Comparison of ENCODE assay signal across 8 cellular contexts in genomic region chr16:58198022-58198683, GRCh38. TPM values are rescaled to one million over a fixed set of nuclear protein-coding genes. Genes with fewer than 3 reads are reported as not detected.
A peak's percentile ranks its signal among the peaks of the same experiment; 100 is the strongest.
DNase-seq lines count a peak whose midpoint lies in the region; ATAC-seq and TF ChIP-seq lines count a peak whose summit lies in the region.

TSS of gene CSNK2A2 (minus strand) at chr16:58198106. CDS start at chr16:58197736, 370 bp downstream.

- H2AK5ac ChIP-seq in IMR-90 (ENCODE audit: low read depth, low read length) = no peak within 1 kb of the TSS
- H2AK5ac ChIP-seq in neuronal stem cell (ENCODE audit: low read depth, low read length) = peak within 1 kb of the TSS; percentile 42

- H3K27ac ChIP-seq in IMR-90 (ENCODE audit: insufficient read depth, low read length) (peak within 1 kb of the TSS; percentile 48), SJCRH30 (peak within 1 kb of the TSS; percentile 20; the same call in 1 of the 2 replicates), foreskin keratinocyte (peak within 1 kb of the TSS; percentile 33), neuronal stem cell (replicated peaks; ENCODE audit: low read length) (no peak within 1 kb of the TSS), subcutaneous abdominal adipose tissue (ENCODE audit: low read depth, low read length) (peak within 1 kb of the TSS; percentile 31)

- DNase-seq in DMS153 (lab: John Stamatoyannopoulos, UW) (peak; percentile 3), IMR-90 (peak; percentile 56), SJCRH30 (peak; percentile 73 to 87), foreskin keratinocyte (peak in 1 of 2 donors; percentile 17), neuronal stem cell (ENCODE audit: low spot score) (peak; percentile 48)
- DNase-seq in activated gamma-delta T cell treated with anti-CD3 and anti-CD28 coated beads, Interleukin-2, amount 50 U/mL, for 16 hours (ENCODE audit: low read depth) = peak; percentile 52

- peak within 1 kb of the TSS; percentile 94 for H2AFZ ChIP-seq in IMR-90 (replicated peaks; ENCODE audit: low read length, poor library complexity)
- H2AFZ ChIP-seq in neuronal stem cell (ENCODE audit: low read length) = peak within 1 kb of the TSS; percentile 98

- H3K9me1 ChIP-seq in IMR-90 (ENCODE audit: insufficient read depth, low read length) = peaks cover 6% of the 10 kb centered on the region; the same call in 1 of the 2 replicates

- H2BK15ac ChIP-seq in IMR-90 (ENCODE audit: low read depth, low read length) (peak within 1 kb of the TSS; percentile 46; the same call in 1 of the 3 replicates), neuronal stem cell (ENCODE audit: low read length) (no peak within 1 kb of the TSS)

- H4K91ac ChIP-seq in IMR-90 (ENCODE audit: insufficient read depth, low read depth, low read length) (no peak within 1 kb of the TSS), neuronal stem cell (ENCODE audit: low read depth, low read length, poor library complexity) (no peak within 1 kb of the TSS)

- peaks cover 13 to 21% of the 10 kb centered on the region in 2 experiments for H3K79me1 ChIP-seq in IMR-90 (ENCODE audit: low read depth in 1 of 2, low read length in 2 of 2)
- peaks cover 4% of the 10 kb centered on the region for H3K79me1 ChIP-seq in neuronal stem cell (ENCODE audit: low read depth, low read length)

- 9% methylated on average over 7 of the region's 52 CpGs; no CpG with 5 or more reads in 1 of the 2 experiments for WGBS in IMR-90 (ENCODE audit: extremely low coverage in 2 of 2, insufficient read length in 1 of 2), 2 experiments
- WGBS in neuronal stem cell (ENCODE audit: extremely low coverage in 2 of 2, insufficient read length in 2 of 2, insufficient replicate concordance in 1 of 2), 2 donors = no CpG with 5 or more reads among the region's 52 CpGs

- H3K4me1 ChIP-seq in IMR-90 (ENCODE audit: control insufficient read depth, insufficient read depth, low read length) = peaks cover 4% of the 10 kb centered on the region
- H3K4me1 ChIP-seq in SJCRH30 = peaks cover 8% of the 10 kb centered on the region
- peaks cover 6% of the 10 kb centered on the region for H3K4me1 ChIP-seq in foreskin keratinocyte
- peaks cover 6 to 7% of the 10 kb centered on the region in 2 donors for H3K4me1 ChIP-seq in neuronal stem cell (ENCODE audit: control insufficient read depth in 2 of 2, insufficient read depth in 1 of 2, low read depth in 1 of 2, low read length in 2 of 2)
- H3K4me1 ChIP-seq in subcutaneous abdominal adipose tissue (ENCODE audit: control insufficient read depth in 5 of 5, insufficient read depth in 5 of 5, low read length in 5 of 5) = peaks cover 5 to 20% (median 17%) of the 10 kb centered on the region in 5 donors

- TF ChIP-seq CTCF in IMR-90 (conservative IDR thresholded peaks at IDR 0.05; ENCODE audit: low read depth, low read length) (peak; percentile 64), foreskin keratinocyte (conservative IDR thresholded peaks at IDR 0.05) (peak; percentile 63)

- H3K4ac ChIP-seq in IMR-90 (ENCODE audit: low read depth, low read length) (0 out of 2 replicates have a peak within 1 kb of the TSS, but pooled peaks have one; percentile 16), neuronal stem cell (ENCODE audit: low read length) (no peak within 1 kb of the TSS)

- H3K9me3 ChIP-seq in IMR-90 (ENCODE audit: control insufficient read depth, insufficient read depth, low read length) = no peaks in the 10 kb centered on the region
- no peaks in the 10 kb centered on the region for H3K9me3 ChIP-seq in SJCRH30 (replicated peaks)
- no peaks in the 10 kb centered on the region for H3K9me3 ChIP-seq in neuronal stem cell (replicated peaks in 1 of 2; ENCODE audit: control insufficient read depth in 2 of 2, insufficient read depth in 1 of 2, low read depth in 1 of 2, low read length in 2 of 2)
- H3K9me3 ChIP-seq in subcutaneous abdominal adipose tissue (ENCODE audit: control insufficient read depth in 5 of 5, low read length in 5 of 5) = no peaks in the 10 kb centered on the region

- in situ Hi-C loops in IMR-90 (cut with MboI; ENCODE audit: low sequenced_read_pairs) = no loop called here

- H3K4me3 ChIP-seq in IMR-90 (ENCODE audit: insufficient read depth, low read depth, low read length) (peak within 1 kb of the TSS; percentile 82), SJCRH30 (peak within 1 kb of the TSS; percentile 85), neuronal stem cell (ENCODE audit: low read length in 2 of 2) (peak within 1 kb of the TSS; percentile 61 to 84), subcutaneous abdominal adipose tissue (ENCODE audit: low read depth in 1 of 5, low read length in 5 of 5) (peak within 1 kb of the TSS; percentile 76 to 94 (median 83))

- dilution Hi-C loops in IMR-90 (cut with HindIII; ENCODE audit: low sequenced_read_pairs, unreplicated experiment) = no loop called here

- no peak within 1 kb of the TSS for H2BK20ac ChIP-seq in IMR-90 (ENCODE audit: low read depth, low read length)

- H2BK12ac ChIP-seq in neuronal stem cell (ENCODE audit: low read length) = no peak within 1 kb of the TSS

- ATAC-seq in GM21526 (IDR thresholded peaks at IDR 0.05; ENCODE audit: low FRiP score, unreplicated experiment) (peak; percentile 73), IMR-90 (ENCODE audit: low read depth) (peak; percentile 99), foreskin keratinocyte (peak; percentile 91)

- H2BK5ac ChIP-seq in IMR-90 (ENCODE audit: low read depth, low read length, poor library complexity, severe bottlenecking) = no peak within 1 kb of the TSS
- H2BK5ac ChIP-seq in neuronal stem cell (ENCODE audit: low read length) = no peak within 1 kb of the TSS

- H4K20me1 ChIP-seq in IMR-90 (ENCODE audit: insufficient read depth, low read length) = peaks cover 8% of the 10 kb centered on the region; the same call in 1 of the 2 replicates

- H3K14ac ChIP-seq in IMR-90 (replicated peaks; ENCODE audit: low read depth, low read length) (0 out of 2 replicates have a peak within 1 kb of the TSS, but pooled peaks have one; percentile 31), neuronal stem cell (ENCODE audit: low read length) (no peak within 1 kb of the TSS)

- H4K8ac ChIP-seq in IMR-90 (ENCODE audit: low read depth in 2 of 2, low read length in 2 of 2) (peak within 1 kb of the TSS; percentile 83 to 93), neuronal stem cell (ENCODE audit: low read depth, low read length) (no peak within 1 kb of the TSS)

- CTCF ChIA-PET in IMR-90 (lab: Yijun Ruan, JAX) = interaction anchor here (0.9 kb wide), 1 partner anchor 184 kb away, joined by 6 read pairs; no protein-coding TSS in a partner anchor

- H3K18ac ChIP-seq in IMR-90 (ENCODE audit: low read depth, low read length) (peak within 1 kb of the TSS; percentile 36; the same call in 1 of the 2 replicates), neuronal stem cell (ENCODE audit: low read length) (peak within 1 kb of the TSS; percentile 28)

- no peak within 1 kb of the TSS for H2BK120ac ChIP-seq in IMR-90 (ENCODE audit: low read depth, low read length)
- H2BK120ac ChIP-seq in neuronal stem cell (ENCODE audit: low read depth, low read length) = no peak within 1 kb of the TSS

- H3K9ac ChIP-seq in IMR-90 (ENCODE audit: low read depth, low read length) = peak within 1 kb of the TSS; percentile 77
- H3K9ac ChIP-seq in neuronal stem cell (ENCODE audit: low read depth, low read length, poor library complexity) = peak within 1 kb of the TSS; percentile 88
- H3K9ac ChIP-seq in subcutaneous abdominal adipose tissue (ENCODE audit: low read length in 5 of 5) = peak within 1 kb of the TSS; percentile 86 to 96 (median 92)

- H3K27me3 ChIP-seq in IMR-90 (ENCODE audit: control insufficient read depth, insufficient read depth, low read length) (peaks cover 15% of the 10 kb centered on the region), SJCRH30 (peaks cover 16% of the 10 kb centered on the region), foreskin keratinocyte (no peaks in the 10 kb centered on the region), neuronal stem cell (ENCODE audit: control insufficient read depth in 3 of 3, insufficient read depth in 3 of 3, low read depth in 1 of 3, low read length in 3 of 3) (peaks cover 0 to 28% (median 0%) of the 10 kb centered on the region in 3 experiments), subcutaneous abdominal adipose tissue (ENCODE audit: control insufficient read depth in 5 of 5, insufficient read depth in 4 of 5, low read length in 5 of 5) (no peaks in the 10 kb centered on the region)

- 0 out of 2 replicates have a peak, but pooled peaks have one; percentile 23 for TF ChIP-seq POLR2A in IMR-90 (IDR thresholded peaks at IDR 0.05; ENCODE audit: low read depth, low read length)

- TF ChIP-seq RAD21 in IMR-90 (IDR thresholded peaks at IDR 0.05; ENCODE audit: low read length) = peak; percentile 11; the same call in 1 of the 2 replicates

- H3K56ac ChIP-seq in IMR-90 (ENCODE audit: extremely low read depth, insufficient read depth, low read length) = no peak within 1 kb of the TSS; the same call in 1 of the 2 replicates

- peak within 1 kb of the TSS; percentile 42 for H4K5ac ChIP-seq in IMR-90 (ENCODE audit: low read depth, low read length)

- H3K36me3 ChIP-seq in IMR-90 (ENCODE audit: control insufficient read depth, insufficient read depth, low read length) = peaks cover 6% of the 10 kb centered on the region; the same call in 1 of the 2 replicates
- H3K36me3 ChIP-seq in SJCRH30 = peaks cover 34% of the 10 kb centered on the region
- peaks cover 3 to 36% of the 10 kb centered on the region in 2 donors for H3K36me3 ChIP-seq in neuronal stem cell (replicated peaks in 1 of 2; ENCODE audit: control insufficient read depth in 2 of 2, insufficient read depth in 2 of 2, low read length in 2 of 2)
- H3K36me3 ChIP-seq in subcutaneous abdominal adipose tissue (ENCODE audit: control insufficient read depth in 5 of 5, insufficient read depth in 5 of 5, low read length in 5 of 5) = peaks cover 12 to 28% (median 18%) of the 10 kb centered on the region in 5 donors

- BruUV-seq in IMR-90 (replicated peaks; lab: Mats Ljungman, UMichigan) = no TSS peak

- H2AK9ac ChIP-seq in IMR-90 (replicated peaks; ENCODE audit: low read depth, low read length, poor library complexity) = peak within 1 kb of the TSS; percentile 58

- POLR2A ChIA-PET in IMR-90 (lab: Charles Lee; ENCODE audit: unreplicated experiment) = no interaction called here

- H3K4me2 ChIP-seq in IMR-90 (ENCODE audit: low read depth, low read length) (peak within 1 kb of the TSS; percentile 97), neuronal stem cell (ENCODE audit: insufficient read depth, low read length, poor library complexity, severe bottlenecking) (peak within 1 kb of the TSS; percentile 86)

- intact Hi-C loops in IMR-90 (cut with micrococcal nuclease) = loop anchor here (1.0 to 5.0 kb wide), 3 partner anchors 178 to 1429 kb away; no protein-coding TSS in a partner anchor

- H3K23ac ChIP-seq in IMR-90 (ENCODE audit: low read depth, low read length) = peak within 1 kb of the TSS; percentile 90
- H3K23ac ChIP-seq in neuronal stem cell (ENCODE audit: low read depth, low read length, poor library complexity) = peak within 1 kb of the TSS; percentile 77

RNA-seq across cellular contexts. Expression of gene CSNK2A2, which starts in this region (rescaled TPM):
- total RNA-seq in IMR-90 (2012; rRNA removed) (15.6 and 16.9 TPM in 2 replicates), foreskin keratinocyte (56.4 and 59.0 TPM in 2 replicates)
- polyA plus RNA-seq in IMR-90 (2012; rRNA removed) (21.1 and 27.5 TPM in 2 replicates), foreskin keratinocyte (30.6 and 34.3 TPM in 2 replicates)
- polyA plus RNA-seq in IMR-90 (2012; cell fraction: cytosol; rRNA removed) = 9.9 and 19.9 TPM in 2 replicates
- 6.6 and 27.4 TPM in 2 replicates for polyA plus RNA-seq in IMR-90 (2012; cell fraction: nucleus; rRNA removed; ENCODE audit: low replicate concordance)
- 73.4 and 77.7 TPM in 2 replicates for total RNA-seq in SJCRH30 (2014; rRNA removed; shearing (Covaris generic))
- 62.4 TPM for polyA plus RNA-seq in neuronal stem cell (2013, experiment 1 of 2)
- 63.2 TPM for polyA plus RNA-seq in neuronal stem cell (2013, experiment 2 of 2)
